Comparison of ENCODE assay signal across 1 cellular context in genomic region chr3:56629044-56629443, GRCh38.
TF ChIP-seq lines count a peak whose summit lies in the region.

No MANE protein-coding gene starts in this region.

TF ChIP-seq in WTC11, 78 proteins besides CTCF, POLR2A, EP300 and RAD21 (continued from another document):
- TF ChIP-seq PRDM15 (CRISPR knock-in tag; IDR thresholded peaks at IDR 0.05) (no peak), JUN (CRISPR knock-in tag; IDR thresholded peaks at IDR 0.05) (no peak)
